In the genomic region with DNA sequence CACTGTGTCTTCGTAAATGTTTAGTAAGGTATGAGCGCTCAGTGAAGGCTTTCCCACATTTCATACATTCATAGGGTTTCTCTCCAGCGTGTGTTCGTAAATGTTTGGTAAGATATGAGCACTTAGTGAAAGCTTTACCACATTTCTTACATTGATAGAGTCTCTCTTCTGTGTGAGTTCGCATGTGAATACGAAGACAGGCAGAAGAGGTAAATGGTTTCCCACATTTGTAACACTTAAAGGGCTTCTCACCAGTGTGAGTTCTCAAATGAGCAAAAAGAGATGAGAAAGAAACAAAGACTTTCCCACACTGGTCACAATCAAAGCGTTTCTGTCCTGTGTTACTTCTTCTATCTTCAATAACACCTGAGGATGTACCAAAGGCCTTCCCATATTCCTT, we compare ENCODE assay signal across 2 cellular contexts.
TF ChIP-seq lines count a peak whose summit lies in the region.

No MANE protein-coding gene starts in this region.

TF ChIP-seq in liver, 16 proteins besides CTCF, POLR2A, EP300 and RAD21:
- TF ChIP-seq YY1 (IDR thresholded peaks at IDR 0.05) (no peak), RXRA (IDR thresholded peaks at IDR 0.05) (no peak), FOXA2 (IDR thresholded peaks at IDR 0.05) (no peak), JUND (IDR thresholded peaks at IDR 0.05) (no peak), FOXA1 (IDR thresholded peaks at IDR 0.05) (no peak), TAF1 (conservative IDR thresholded peaks at IDR 0.05) (no peak), SP1 (IDR thresholded peaks at IDR 0.05) (no peak)
- TF ChIP-seq, protein P1, sequence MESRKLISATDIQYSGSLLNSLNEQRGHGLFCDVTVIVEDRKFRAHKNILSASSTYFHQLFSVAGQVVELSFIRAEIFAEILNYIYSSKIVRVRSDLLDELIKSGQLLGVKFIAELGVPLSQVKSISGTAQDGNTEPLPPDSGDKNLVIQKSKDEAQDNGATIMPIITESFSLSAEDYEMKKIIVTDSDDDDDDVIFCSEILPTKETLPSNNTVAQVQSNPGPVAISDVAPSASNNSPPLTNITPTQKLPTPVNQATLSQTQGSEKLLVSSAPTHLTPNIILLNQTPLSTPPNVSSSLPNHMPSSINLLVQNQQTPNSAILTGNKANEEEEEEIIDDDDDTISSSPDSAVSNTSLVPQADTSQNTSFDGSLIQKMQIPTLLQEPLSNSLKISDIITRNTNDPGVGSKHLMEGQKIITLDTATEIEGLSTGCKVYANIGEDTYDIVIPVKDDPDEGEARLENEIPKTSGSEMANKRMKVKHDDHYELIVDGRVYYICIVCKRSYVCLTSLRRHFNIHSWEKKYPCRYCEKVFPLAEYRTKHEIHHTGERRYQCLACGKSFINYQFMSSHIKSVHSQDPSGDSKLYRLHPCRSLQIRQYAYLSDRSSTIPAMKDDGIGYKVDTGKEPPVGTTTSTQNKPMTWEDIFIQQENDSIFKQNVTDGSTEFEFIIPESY (IDR thresholded peaks at IDR 0.05), result no peak
- TF ChIP-seq, protein P2, sequence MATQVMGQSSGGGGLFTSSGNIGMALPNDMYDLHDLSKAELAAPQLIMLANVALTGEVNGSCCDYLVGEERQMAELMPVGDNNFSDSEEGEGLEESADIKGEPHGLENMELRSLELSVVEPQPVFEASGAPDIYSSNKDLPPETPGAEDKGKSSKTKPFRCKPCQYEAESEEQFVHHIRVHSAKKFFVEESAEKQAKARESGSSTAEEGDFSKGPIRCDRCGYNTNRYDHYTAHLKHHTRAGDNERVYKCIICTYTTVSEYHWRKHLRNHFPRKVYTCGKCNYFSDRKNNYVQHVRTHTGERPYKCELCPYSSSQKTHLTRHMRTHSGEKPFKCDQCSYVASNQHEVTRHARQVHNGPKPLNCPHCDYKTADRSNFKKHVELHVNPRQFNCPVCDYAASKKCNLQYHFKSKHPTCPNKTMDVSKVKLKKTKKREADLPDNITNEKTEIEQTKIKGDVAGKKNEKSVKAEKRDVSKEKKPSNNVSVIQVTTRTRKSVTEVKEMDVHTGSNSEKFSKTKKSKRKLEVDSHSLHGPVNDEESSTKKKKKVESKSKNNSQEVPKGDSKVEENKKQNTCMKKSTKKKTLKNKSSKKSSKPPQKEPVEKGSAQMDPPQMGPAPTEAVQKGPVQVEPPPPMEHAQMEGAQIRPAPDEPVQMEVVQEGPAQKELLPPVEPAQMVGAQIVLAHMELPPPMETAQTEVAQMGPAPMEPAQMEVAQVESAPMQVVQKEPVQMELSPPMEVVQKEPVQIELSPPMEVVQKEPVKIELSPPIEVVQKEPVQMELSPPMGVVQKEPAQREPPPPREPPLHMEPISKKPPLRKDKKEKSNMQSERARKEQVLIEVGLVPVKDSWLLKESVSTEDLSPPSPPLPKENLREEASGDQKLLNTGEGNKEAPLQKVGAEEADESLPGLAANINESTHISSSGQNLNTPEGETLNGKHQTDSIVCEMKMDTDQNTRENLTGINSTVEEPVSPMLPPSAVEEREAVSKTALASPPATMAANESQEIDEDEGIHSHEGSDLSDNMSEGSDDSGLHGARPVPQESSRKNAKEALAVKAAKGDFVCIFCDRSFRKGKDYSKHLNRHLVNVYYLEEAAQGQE (IDR thresholded peaks at IDR 0.05), result no peak
- TF ChIP-seq, protein P3, sequence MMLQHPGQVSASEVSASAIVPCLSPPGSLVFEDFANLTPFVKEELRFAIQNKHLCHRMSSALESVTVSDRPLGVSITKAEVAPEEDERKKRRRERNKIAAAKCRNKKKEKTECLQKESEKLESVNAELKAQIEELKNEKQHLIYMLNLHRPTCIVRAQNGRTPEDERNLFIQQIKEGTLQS (IDR thresholded peaks at IDR 0.05), result no peak

TF ChIP-seq in H1, 55 proteins besides CTCF, POLR2A, EP300 and RAD21:
- TF ChIP-seq ZNF274 (IDR thresholded peaks at IDR 0.05; ENCODE audit: borderline replicate concordance, extremely low read depth, low read length), result peak; percentile 72
- no peak for TF ChIP-seq SRF (IDR thresholded peaks at IDR 0.05; ENCODE audit: low read depth, low read length)
